ENCODE assay signal across 1 cellular context in genomic region chr4:145936142-145937020, GRCh38.
TF ChIP-seq lines count a peak whose summit lies in the region.

No MANE protein-coding gene starts in this region.

TF ChIP-seq in WTC11, 78 proteins besides CTCF, POLR2A, EP300 and RAD21 (continued from another document):
- TF ChIP-seq, protein P1, sequence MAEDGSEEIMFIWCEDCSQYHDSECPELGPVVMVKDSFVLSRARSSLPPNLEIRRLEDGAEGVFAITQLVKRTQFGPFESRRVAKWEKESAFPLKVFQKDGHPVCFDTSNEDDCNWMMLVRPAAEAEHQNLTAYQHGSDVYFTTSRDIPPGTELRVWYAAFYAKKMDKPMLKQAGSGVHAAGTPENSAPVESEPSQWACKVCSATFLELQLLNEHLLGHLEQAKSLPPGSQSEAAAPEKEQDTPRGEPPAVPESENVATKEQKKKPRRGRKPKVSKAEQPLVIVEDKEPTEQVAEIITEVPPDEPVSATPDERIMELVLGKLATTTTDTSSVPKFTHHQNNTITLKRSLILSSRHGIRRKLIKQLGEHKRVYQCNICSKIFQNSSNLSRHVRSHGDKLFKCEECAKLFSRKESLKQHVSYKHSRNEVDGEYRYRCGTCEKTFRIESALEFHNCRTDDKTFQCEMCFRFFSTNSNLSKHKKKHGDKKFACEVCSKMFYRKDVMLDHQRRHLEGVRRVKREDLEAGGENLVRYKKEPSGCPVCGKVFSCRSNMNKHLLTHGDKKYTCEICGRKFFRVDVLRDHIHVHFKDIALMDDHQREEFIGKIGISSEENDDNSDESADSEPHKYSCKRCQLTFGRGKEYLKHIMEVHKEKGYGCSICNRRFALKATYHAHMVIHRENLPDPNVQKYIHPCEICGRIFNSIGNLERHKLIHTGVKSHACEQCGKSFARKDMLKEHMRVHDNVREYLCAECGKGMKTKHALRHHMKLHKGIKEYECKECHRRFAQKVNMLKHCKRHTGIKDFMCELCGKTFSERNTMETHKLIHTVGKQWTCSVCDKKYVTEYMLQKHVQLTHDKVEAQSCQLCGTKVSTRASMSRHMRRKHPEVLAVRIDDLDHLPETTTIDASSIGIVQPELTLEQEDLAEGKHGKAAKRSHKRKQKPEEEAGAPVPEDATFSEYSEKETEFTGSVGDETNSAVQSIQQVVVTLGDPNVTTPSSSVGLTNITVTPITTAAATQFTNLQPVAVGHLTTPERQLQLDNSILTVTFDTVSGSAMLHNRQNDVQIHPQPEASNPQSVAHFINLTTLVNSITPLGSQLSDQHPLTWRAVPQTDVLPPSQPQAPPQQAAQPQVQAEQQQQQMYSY (CRISPR knock-in tag; IDR thresholded peaks at IDR 0.05): peak; percentile 94
